Comparison of ENCODE assay signal across 32 cellular contexts in the genomic region with DNA sequence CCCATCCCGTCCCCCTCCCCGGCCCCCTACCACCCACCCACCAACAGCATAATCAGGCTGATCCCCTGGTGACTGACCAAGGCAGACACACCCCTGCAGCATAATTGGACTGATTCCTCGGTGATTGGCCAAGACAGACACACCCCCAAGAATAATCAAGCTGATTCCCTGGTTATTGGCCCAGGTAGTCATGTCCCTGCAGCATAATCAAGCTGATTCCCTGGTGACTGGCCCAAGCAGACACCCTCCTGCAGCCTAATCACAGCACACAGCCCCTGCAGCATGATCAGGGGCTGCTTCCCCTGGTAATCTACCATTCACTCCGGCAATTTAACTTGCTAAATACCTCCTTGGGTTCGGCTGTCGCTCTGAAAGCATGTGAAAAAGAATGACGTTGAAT.
"Had no signal": no experiment of that assay in that cellular context is flagged by ENCODE, and none has a peak within 500 bp of the region (broad histone marks: within the 10 kb centered on the region; RNA-seq: fewer than 3 reads in every experiment).

No MANE protein-coding gene starts in this region.

- H3K4me2 ChIP-seq: hepatocyte, smooth muscle cell had no signal

- H3K36me3 ChIP-seq: colonic mucosa, neutrophil, suprapubic skin, transverse colon had no signal

- H3K4me1 ChIP-seq: colonic mucosa, esophagus muscularis mucosa, foreskin keratinocyte, gastroesophageal sphincter, heart left ventricle, parathyroid adenoma, suprapubic skin, transverse colon, vagina had no signal

- H3K9ac ChIP-seq: parathyroid adenoma had no signal

- H3K4me1 Mint-ChIP-seq: mesothelial cell of epicardium; stimulated activated naive CD8-positive, alpha-beta T cell treated with anti-CD3 and anti-CD28 coated beads, Interleukin-15, amount 100 ng/mL, for 72 hours had no signal

- H3K4me3 ChIP-seq: colonic mucosa, esophagus muscularis mucosa, gastroesophageal sphincter, heart left ventricle, hepatocyte, lung, mucosa of descending colon, smooth muscle cell, suprapubic skin, transverse colon, vagina had no signal

- H3K27me3 Mint-ChIP-seq: dendritic cell treated with granulocyte-macrophage colony-stimulating factor and Interleukin-4, amounts not matched to agents 40 ng/mL and 50 ng/mL, for 4 days; memory B cell; naive B cell; natural killer cell treated with Interleukin-12 subunit alpha and Interleukin-12 subunit beta and Interleukin-15 and Interleukin-18, amount 100 ng/mL, for 72 hours; progenitor cell of endocrine pancreas; stimulated activated naive CD8-positive, alpha-beta T cell treated with anti-CD3 and anti-CD28 coated beads, Interleukin-15, amount 100 ng/mL, for 72 hours had no signal

- H2AFZ ChIP-seq: hepatocyte, parathyroid adenoma had no signal

- H3K4me3 Mint-ChIP-seq: dendritic cell treated with granulocyte-macrophage colony-stimulating factor and Interleukin-4, amounts not matched to agents 40 ng/mL and 50 ng/mL, for 4 days; memory B cell; mesothelial cell of epicardium; naive B cell; natural killer cell treated with Interleukin-12 subunit alpha and Interleukin-12 subunit beta and Interleukin-15 and Interleukin-18, amount 100 ng/mL, for 72 hours; neural crest cell; stimulated activated naive CD8-positive, alpha-beta T cell treated with anti-CD3 and anti-CD28 coated beads, Interleukin-15, amount 100 ng/mL, for 72 hours had no signal

- H3K79me2 ChIP-seq: hepatocyte, parathyroid adenoma had no signal

- H3K9me3 ChIP-seq: colonic mucosa, esophagus muscularis mucosa, gastroesophageal sphincter, heart left ventricle, mucosa of descending colon, neutrophil, suprapubic skin, transverse colon, vagina had no signal

- H3K27ac Mint-ChIP-seq: dendritic cell treated with granulocyte-macrophage colony-stimulating factor and Interleukin-4, amounts not matched to agents 40 ng/mL and 50 ng/mL, for 4 days; memory B cell; mesothelial cell of epicardium; natural killer cell treated with Interleukin-12 subunit alpha and Interleukin-12 subunit beta and Interleukin-15 and Interleukin-18, amount 100 ng/mL, for 72 hours; progenitor cell of endocrine pancreas; stimulated activated naive CD8-positive, alpha-beta T cell treated with anti-CD3 and anti-CD28 coated beads, Interleukin-15, amount 100 ng/mL, for 72 hours had no signal

- H3K27ac ChIP-seq: colonic mucosa, esophagus muscularis mucosa, foreskin keratinocyte, gastroesophageal sphincter, heart left ventricle, hepatocyte, neutrophil, parathyroid adenoma, suprapubic skin, transverse colon, vagina had no signal

- ATAC-seq: foreskin keratinocyte; gastroesophageal sphincter; heart left ventricle; left lobe of liver; mucosa of descending colon; natural killer cell treated with Interleukin-12 subunit alpha and Interleukin-12 subunit beta and Interleukin-15 and Interleukin-18, amount 100 ng/mL, for 72 hours; sciatic nerve; stimulated activated naive CD8-positive, alpha-beta T cell treated with anti-CD3 and anti-CD28 coated beads, Interleukin-15, amount 100 ng/mL, for 72 hours had no signal

- H3K9me3 Mint-ChIP-seq: dendritic cell treated with granulocyte-macrophage colony-stimulating factor and Interleukin-4, amounts not matched to agents 40 ng/mL and 50 ng/mL, for 4 days; memory B cell; naive B cell; stimulated activated naive CD8-positive, alpha-beta T cell treated with anti-CD3 and anti-CD28 coated beads, Interleukin-15, amount 100 ng/mL, for 72 hours had no signal

- DNase-seq: colonic mucosa; effector CD8-positive, alpha-beta T cell; foreskin keratinocyte; heart left ventricle; mucosa of descending colon; naive B cell; stimulated activated CD4-positive, alpha-beta T cell treated with anti-CD3 and anti-CD28 coated beads, Interleukin-12 subunit alpha, Interleukin-12 subunit beta, amount 100 ng/mL, for 4 hours; stimulated activated CD4-positive, alpha-beta T cell treated with anti-CD3 and anti-CD28 coated beads, Interleukin-1b, Interleukin-23, amount 100 ng/mL, for 48 hours; stimulated activated CD4-positive, alpha-beta T cell treated with anti-CD3 and anti-CD28 coated beads, Interleukin-4, amount 100 ng/mL, for 1 hour; stimulated activated CD8-positive, alpha-beta memory T cell treated with anti-CD3 and anti-CD28 coated beads, Interleukin-4, amount 100 ng/mL, for 48 hours; stimulated activated naive CD4-positive, alpha-beta T cell; stimulated activated naive CD8-positive, alpha-beta T cell treated with anti-CD3 and anti-CD28 coated beads, Interleukin-15, amount 100 ng/mL, for 72 hours; transverse colon had no signal

- H3K27me3 ChIP-seq: colonic mucosa, esophagus muscularis mucosa, foreskin keratinocyte, gastroesophageal sphincter, heart left ventricle, hepatocyte, neutrophil, suprapubic skin, transverse colon, vagina had no signal

- FAIRE-seq: endothelial cell of umbilical vein, keratinocyte had no signal
